Comparison of ENCODE assay signal across 1 cellular context in genomic region chr1:56189946-56190920, GRCh38.
TF ChIP-seq lines count a peak whose summit lies in the region.

No MANE protein-coding gene starts in this region.

TF ChIP-seq in HepG2, 621 proteins besides CTCF, POLR2A, EP300 and RAD21 (continued from another document and continues in another):
- TF ChIP-seq ZBTB40 (IDR thresholded peaks at IDR 0.05) (no peak), ZBTB40 (CRISPR knock-in tag; IDR thresholded peaks at IDR 0.05) (no peak), ZNF446 (CRISPR knock-in tag; IDR thresholded peaks at IDR 0.05) (no peak), BORCS8-MEF2B (CRISPR knock-in tag; IDR thresholded peaks at IDR 0.05) (no peak), ZNF777 (CRISPR knock-in tag; IDR thresholded peaks at IDR 0.05) (no peak), EZH2 (conservative IDR thresholded peaks at IDR 0.05; ENCODE audit: low read depth, low read length) (no peak), TBL1XR1 (IDR thresholded peaks at IDR 0.05; ENCODE audit: borderline replicate concordance, low read length, partially characterized antibody) (peak; percentile 85), MED13 (CRISPR knock-in tag; IDR thresholded peaks at IDR 0.05) (peak; percentile 64; the same call in 1 of the 2 replicates), ZNF724P (CRISPR knock-in tag; IDR thresholded peaks at IDR 0.05; ENCODE audit: borderline replicate concordance) (peak; percentile 54; the same call in 1 of the 2 replicates), MZF1 (CRISPR knock-in tag; IDR thresholded peaks at IDR 0.05; ENCODE audit: borderline replicate concordance) (no peak), HNRNPK (IDR thresholded peaks at IDR 0.05; ENCODE audit: low read depth, low read length, poor library complexity, severe bottlenecking) (no peak), PAF1 (CRISPR knock-in tag; IDR thresholded peaks at IDR 0.05) (no peak), ATF2 (CRISPR knock-in tag; IDR thresholded peaks at IDR 0.05) (peak; percentile 98), ETV5 (CRISPR knock-in tag; IDR thresholded peaks at IDR 0.05; ENCODE audit: borderline replicate concordance) (peak; percentile 75; the same call in 1 of the 2 replicates), GMEB2 (CRISPR knock-in tag; IDR thresholded peaks at IDR 0.05; ENCODE audit: low read depth) (no peak), ZNF572 (CRISPR knock-in tag; IDR thresholded peaks at IDR 0.05) (no peak), MIER2 (CRISPR knock-in tag; IDR thresholded peaks at IDR 0.05) (peak; percentile 77; the same call in 1 of the 2 replicates), FOXO1 (CRISPR knock-in tag; IDR thresholded peaks at IDR 0.05) (peak; percentile 93), PATZ1 (CRISPR knock-in tag; IDR thresholded peaks at IDR 0.05) (peak; percentile 72), SMAD1 (CRISPR knock-in tag; IDR thresholded peaks at IDR 0.05; ENCODE audit: borderline replicate concordance, low read depth) (no peak), ZSCAN30 (CRISPR knock-in tag; IDR thresholded peaks at IDR 0.05) (no peak), SNAPC2 (CRISPR knock-in tag; IDR thresholded peaks at IDR 0.05) (no peak), POLR2AphosphoS5 (IDR thresholded peaks at IDR 0.05; ENCODE audit: low read depth, low read length) (peak; percentile 71), MBD4 (IDR thresholded peaks at IDR 0.05; ENCODE audit: borderline replicate concordance, low read length) (peak; percentile 88), SKI (IDR thresholded peaks at IDR 0.05; ENCODE audit: partially characterized antibody) (peak; percentile 87), RXRA (CRISPR knock-in tag; IDR thresholded peaks at IDR 0.05) (peak; percentile 73; the same call in 1 of the 2 replicates), XBP1 (CRISPR knock-in tag; IDR thresholded peaks at IDR 0.05) (no peak), TMF1 (CRISPR knock-in tag; IDR thresholded peaks at IDR 0.05; ENCODE audit: low read depth) (no peak), ZNF263 (CRISPR knock-in tag; IDR thresholded peaks at IDR 0.05) (no peak), ZNF674 (CRISPR knock-in tag; IDR thresholded peaks at IDR 0.05; ENCODE audit: low read depth) (no peak), ZNF276 (CRISPR knock-in tag; IDR thresholded peaks at IDR 0.05; ENCODE audit: low read depth) (no peak), ZNF225 (CRISPR knock-in tag; IDR thresholded peaks at IDR 0.05) (no peak), SNAPC4 (CRISPR knock-in tag; IDR thresholded peaks at IDR 0.05) (no peak), ZBTB1 (CRISPR knock-in tag; IDR thresholded peaks at IDR 0.05; ENCODE audit: borderline replicate concordance) (no peak), IKZF4 (CRISPR knock-in tag; IDR thresholded peaks at IDR 0.05; ENCODE audit: borderline replicate concordance, low read depth, not compliant biosample characterization) (no peak)
- TF ChIP-seq, protein P1, sequence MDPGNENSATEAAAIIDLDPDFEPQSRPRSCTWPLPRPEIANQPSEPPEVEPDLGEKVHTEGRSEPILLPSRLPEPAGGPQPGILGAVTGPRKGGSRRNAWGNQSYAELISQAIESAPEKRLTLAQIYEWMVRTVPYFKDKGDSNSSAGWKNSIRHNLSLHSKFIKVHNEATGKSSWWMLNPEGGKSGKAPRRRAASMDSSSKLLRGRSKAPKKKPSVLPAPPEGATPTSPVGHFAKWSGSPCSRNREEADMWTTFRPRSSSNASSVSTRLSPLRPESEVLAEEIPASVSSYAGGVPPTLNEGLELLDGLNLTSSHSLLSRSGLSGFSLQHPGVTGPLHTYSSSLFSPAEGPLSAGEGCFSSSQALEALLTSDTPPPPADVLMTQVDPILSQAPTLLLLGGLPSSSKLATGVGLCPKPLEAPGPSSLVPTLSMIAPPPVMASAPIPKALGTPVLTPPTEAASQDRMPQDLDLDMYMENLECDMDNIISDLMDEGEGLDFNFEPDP (CRISPR knock-in tag; conservative IDR thresholded peaks at IDR 0.05) = 0 out of 2 replicates have a peak, but pooled peaks have one; percentile 39
